In genomic region chr11:94762995-94763394, GRCh38 we compare ENCODE assay signal across 15 cellular contexts. TPM values are rescaled to one million over a fixed set of nuclear protein-coding genes. Genes with fewer than 3 reads are reported as not detected.
DNase-seq lines count a peak whose midpoint lies in the region; ATAC-seq and TF ChIP-seq lines count a peak whose summit lies in the region.
"Had no signal": no experiment of that assay in that cellular context is flagged by ENCODE, and none has a peak within 500 bp of the region (broad histone marks: within the 10 kb centered on the region; RNA-seq: fewer than 3 reads in every experiment).

No MANE protein-coding gene starts in this region.

- TF ChIP-seq POLR2A in right lobe of liver (IDR thresholded peaks at IDR 0.05) (no peak), gastrocnemius medialis (IDR thresholded peaks at IDR 0.05) (peak in 1 of 2 donors; percentile 17)

- POLR2A ChIA-PET in activated CD4-positive, alpha-beta memory T cell treated with anti-CD3 and anti-CD28 coated beads, Interleukin-2, amount 10 ng/mL, durations not matched to agents 7 days and 5 days (lab: Charles Lee) = no interaction called here

- no peak overlapping the region for H3K4me3 Mint-ChIP-seq in activated CD4-positive, alpha-beta memory T cell treated with anti-CD3 and anti-CD28 coated beads, Interleukin-2, amount 10 ng/mL, durations not matched to agents 7 days and 5 days
- H3K4me3 Mint-ChIP-seq: CD4-positive, CD25-positive, alpha-beta regulatory T cell had no signal

- intact Hi-C loops in right cardiac atrium (cut with DNase I) = loop anchor here in 2 of 4 donors (10.0 kb wide), 1 partner anchor 138 kb away; no protein-coding TSS in a partner anchor
- intact Hi-C loops in Right ventricle myocardium superior (cut with DNase I) = loop anchor here (10.0 kb wide), 2 partner anchors 132 to 138 kb away; no protein-coding TSS in a partner anchor
- intact Hi-C loops in right lobe of liver (cut with DNase I) = no loop called here
- intact Hi-C loops in gastrocnemius medialis (cut with DNase I; ENCODE audit: low total_unique reads) = loop anchor here (2.0 to 10.0 kb wide), 3 partner anchors 56 to 332 kb away; no protein-coding TSS in a partner anchor
- intact Hi-C loops in upper lobe of right lung (cut with DNase I) = no loop called here

- H3K4me1 ChIP-seq in right cardiac atrium (ENCODE audit: control insufficient read depth, insufficient read depth, low read length) (peaks cover 2% of the 10 kb centered on the region), right lobe of liver (peaks cover 0 to 13% (median 0%) of the 10 kb centered on the region in 4 donors), gastrocnemius medialis (peaks cover 39% of the 10 kb centered on the region in 2 donors), upper lobe of right lung (no peaks in the 10 kb centered on the region)

- DNase-seq in right cardiac atrium (no peak), Right ventricle myocardium superior (no peak), right lobe of liver (no peak), gastrocnemius medialis (peak; percentile 38 to 55), upper lobe of right lung (no peak), NCI-H2171 treated with DMSO at 0.1 percent for 48 hours (lab: John Stamatoyannopoulos, UW) (no peak)
- no peak for DNase-seq in activated CD4-positive, alpha-beta memory T cell treated with anti-CD3 and anti-CD28 coated beads, Interleukin-2, amount 10 ng/mL, durations not matched to agents 7 days and 5 days
- DNase-seq: CD4-positive, CD25-positive, alpha-beta regulatory T cell; GF-D8; H7 had no signal

- CTCF ChIA-PET in activated CD4-positive, alpha-beta memory T cell treated with anti-CD3 and anti-CD28 coated beads, Interleukin-2, amount 10 ng/mL, durations not matched to agents 7 days and 5 days (lab: Charles Lee) = no interaction called here

- in situ Hi-C loops in gastrocnemius medialis (cut with MboI; ENCODE audit: low sequenced_read_pairs in 4 of 4) = loop anchor here in 3 of 4 donors (10.0 to 25.0 kb wide), 2 partner anchors 138 to 324 kb away; partner anchors contain the start of gene ENDOD1 (in 1 of the 3)

- peaks cover 23% of the 10 kb centered on the region for H3K27me3 Mint-ChIP-seq in activated CD4-positive, alpha-beta memory T cell treated with anti-CD3 and anti-CD28 coated beads, Interleukin-2, amount 10 ng/mL, durations not matched to agents 7 days and 5 days

- no peak for TF ChIP-seq CTCF in right lobe of liver (IDR thresholded peaks at IDR 0.05)
- TF ChIP-seq CTCF in gastrocnemius medialis (IDR thresholded peaks at IDR 0.05 in 4 of 5, conservative IDR thresholded peaks at IDR 0.05 in 1 of 5) = no peak
- TF ChIP-seq CTCF in upper lobe of right lung (IDR thresholded peaks at IDR 0.05) = no peak

- H3K4me1 Mint-ChIP-seq in activated CD4-positive, alpha-beta memory T cell treated with anti-CD3 and anti-CD28 coated beads, Interleukin-2, amount 10 ng/mL, durations not matched to agents 7 days and 5 days = peaks cover 3% of the 10 kb centered on the region

- ATAC-seq in right cardiac atrium (no peak), Right ventricle myocardium superior (ENCODE audit: poor library complexity) (no peak), right lobe of liver (peak; percentile 82 to 91 (median 86)), gastrocnemius medialis (peak; percentile 85 to 87), upper lobe of right lung (peak; percentile 49), GM21786 (IDR thresholded peaks at IDR 0.05; ENCODE audit: unreplicated experiment) (no peak)

- 88% methylated on average over 2 of the region's 2 CpGs for WGBS in right cardiac atrium
- WGBS in right lobe of liver (ENCODE audit: insufficient coverage, low coverage, low lambda C conversion rate, missing lambda C conversion rate) = 10% methylated on average over 2 of the region's 2 CpGs

- peak overlapping the region; percentile 8 for H3K27ac ChIP-seq in right cardiac atrium (ENCODE audit: low read length)
- H3K27ac ChIP-seq in right lobe of liver = peak overlapping the region in 2 of 3 donors; percentile 46 to 74
- peak overlapping the region; percentile 85 to 98 (median 87) for H3K27ac ChIP-seq in gastrocnemius medialis
- H3K27ac ChIP-seq in upper lobe of right lung = no peak overlapping the region
- H3K27ac ChIP-seq: 22Rv1; BLaER1 treated with 17β-estradiol and CSF1 and Interleukin-3, amounts not matched to agents 10 nM and 100 nM; GM23248; HL-60 had no signal

- H3K27me3 ChIP-seq in right cardiac atrium (ENCODE audit: control insufficient read depth, insufficient read depth) (no peaks in the 10 kb centered on the region), right lobe of liver (no peaks in the 10 kb centered on the region), gastrocnemius medialis (no peaks in the 10 kb centered on the region), upper lobe of right lung (no peaks in the 10 kb centered on the region)
- H3K27me3 ChIP-seq: BLaER1 treated with 17β-estradiol and CSF1 and Interleukin-3, amounts not matched to agents 10 nM and 100 nM had no signal

- H3K36me3 Mint-ChIP-seq in activated CD4-positive, alpha-beta memory T cell treated with anti-CD3 and anti-CD28 coated beads, Interleukin-2, amount 10 ng/mL, durations not matched to agents 7 days and 5 days (ENCODE audit: low read depth) = no peaks in the 10 kb centered on the region
- H3K36me3 Mint-ChIP-seq: CD4-positive, CD25-positive, alpha-beta regulatory T cell had no signal

- no peaks in the 10 kb centered on the region for H3K9me3 ChIP-seq in right cardiac atrium (ENCODE audit: control insufficient read depth, low read length)
- H3K9me3 ChIP-seq in right lobe of liver = no peaks in the 10 kb centered on the region
- no peaks in the 10 kb centered on the region for H3K9me3 ChIP-seq in gastrocnemius medialis
- no peaks in the 10 kb centered on the region for H3K9me3 ChIP-seq in upper lobe of right lung
- H3K9me3 ChIP-seq: BLaER1 treated with 17β-estradiol and CSF1 and Interleukin-3, amounts not matched to agents 10 nM and 100 nM had no signal

- H3K36me3 ChIP-seq in right lobe of liver (no peaks in the 10 kb centered on the region), gastrocnemius medialis (no peaks in the 10 kb centered on the region), upper lobe of right lung (no peaks in the 10 kb centered on the region)
- H3K36me3 ChIP-seq: BLaER1 treated with 17β-estradiol and CSF1 and Interleukin-3, amounts not matched to agents 10 nM and 100 nM had no signal

- no peak overlapping the region for H3K27ac Mint-ChIP-seq in activated CD4-positive, alpha-beta memory T cell treated with anti-CD3 and anti-CD28 coated beads, Interleukin-2, amount 10 ng/mL, durations not matched to agents 7 days and 5 days

- H3K9me3 Mint-ChIP-seq in activated CD4-positive, alpha-beta memory T cell treated with anti-CD3 and anti-CD28 coated beads, Interleukin-2, amount 10 ng/mL, durations not matched to agents 7 days and 5 days = no peaks in the 10 kb centered on the region
- H3K9me3 Mint-ChIP-seq: CD4-positive, CD25-positive, alpha-beta regulatory T cell had no signal

- H3K4me3 ChIP-seq in right cardiac atrium (ENCODE audit: low read length) (no peak overlapping the region), right lobe of liver (no peak overlapping the region), gastrocnemius medialis (peak overlapping the region in 1 of 4 donors; percentile 4), upper lobe of right lung (no peak overlapping the region)
- H3K4me3 ChIP-seq: BLaER1 treated with 17β-estradiol and CSF1 and Interleukin-3, amounts not matched to agents 10 nM and 100 nM; GM23248 had no signal

RNA-seq across cellular contexts. Expression of gene AMOTL1, which starts 5.2 kb away (rescaled TPM):
- total RNA-seq in right cardiac atrium (10 to 100 TPM; 46.6 to 84.1 (median 55.3) TPM), Right ventricle myocardium superior (45.5 TPM), right lobe of liver (10 to 100 TPM in 4 of 6 experiments, 1 to 10 TPM in 2; 7.4 to 43.8 (median 17.3) TPM), gastrocnemius medialis (100 to 1,000 TPM; 150 to 393 (median 244) TPM), upper lobe of right lung (62.5 TPM)
- 15.2 TPM for polyA plus RNA-seq in right cardiac atrium
- 1 to 10 TPM; 4.0 to 4.3 TPM for total RNA-seq in activated CD4-positive, alpha-beta memory T cell treated with anti-CD3 and anti-CD28 coated beads, Interleukin-2, amount 10 ng/mL, durations not matched to agents 7 days and 5 days

Comparison
In these comparisons a context has a peak if more than half of its experiments do, and no peak if none do; other contexts are left out.
1. ATAC-seq: peak in right lobe of liver (4 of 4), gastrocnemius medialis (2 of 2) and upper lobe of right lung (single experiment); none in right cardiac atrium (0 of 2), Right ventricle myocardium superior (single experiment) and GM21786 (single experiment).
2. DNase-seq: peak in gastrocnemius medialis (2 of 2); none in right cardiac atrium (0 of 3), Right ventricle myocardium superior (single experiment), right lobe of liver (0 of 3), upper lobe of right lung (single experiment), activated CD4-positive, alpha-beta memory T cell treated with anti-CD3 and anti-CD28 coated beads, Interleukin-2, amount 10 ng/mL, durations not matched to agents 7 days and 5 days (single experiment) and NCI-H2171 treated with DMSO at 0.1 percent for 48 hours (single experiment).
3. intact Hi-C loops: an anchor here in Right ventricle myocardium superior (10.0 kb wide) and gastrocnemius medialis (2.0 to 10.0 kb wide); none called in right lobe of liver and upper lobe of right lung.